Comparison of ENCODE assay signal across 12 cellular contexts in the genomic region with DNA sequence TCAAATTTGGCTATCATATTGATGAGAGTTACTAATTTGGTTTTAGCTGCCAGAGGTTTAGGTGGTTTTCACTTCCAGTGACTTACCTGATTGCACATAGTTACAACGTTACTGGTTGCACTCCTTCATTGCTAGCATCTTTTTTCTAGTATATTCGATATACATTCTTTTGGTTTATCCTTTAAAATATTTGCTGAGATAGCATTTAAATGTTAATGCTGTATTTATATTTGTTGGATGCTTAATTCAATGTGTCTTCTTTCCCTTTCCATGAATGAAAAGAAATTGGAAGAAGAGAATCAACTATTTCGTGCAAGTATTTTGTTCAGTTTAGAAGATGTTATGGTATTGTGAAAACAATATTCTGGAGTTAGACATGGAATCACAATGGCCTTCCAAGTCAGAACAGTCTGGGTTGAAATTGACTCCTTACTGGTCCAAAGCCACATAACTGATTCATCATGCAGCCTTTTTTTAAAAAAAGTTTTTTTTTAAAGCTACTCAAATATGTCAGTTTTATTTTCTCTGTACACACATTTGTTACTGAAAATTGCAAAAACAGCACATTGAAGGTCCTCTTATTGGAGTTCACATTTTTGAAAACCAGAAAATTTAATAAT. TPM values are rescaled to one million over a fixed set of nuclear protein-coding genes. Genes with fewer than 3 reads are reported as not detected.
A peak's percentile ranks its signal among the peaks of the same experiment; 100 is the strongest.
DNase-seq lines count a peak whose midpoint lies in the region; ATAC-seq, FAIRE-seq and TF ChIP-seq lines count a peak whose summit lies in the region.
"Had no signal": no experiment of that assay in that cellular context is flagged by ENCODE, and none has a peak within 500 bp of the region (broad histone marks: within the 10 kb centered on the region; RNA-seq: fewer than 3 reads in every experiment).

No MANE protein-coding gene starts in this region.

- H2AK5ac ChIP-seq in mesendoderm (ENCODE audit: low read length) = no peak overlapping the region

- H2BK5ac ChIP-seq in mesendoderm (ENCODE audit: low read length) = no peak overlapping the region

- H3K4me2 ChIP-seq in HCT116 (ENCODE audit: low read length) (peak overlapping the region; percentile 72), K562 (ENCODE audit: insufficient read depth, low read length) (no peak overlapping the region), mesendoderm (ENCODE audit: low read length) (no peak overlapping the region)

- POLR2A ChIA-PET in HCT116 (lab: Charles Lee) (no interaction called here), K562 (lab: Yijun Ruan, JAX) (no interaction called here)

- H3K23ac ChIP-seq in mesendoderm (ENCODE audit: low read length) = no peak overlapping the region

- no peak for FAIRE-seq in K562 (lab: Jason Lieb, UNC)

- CTCF ChIA-PET in HCT116 (lab: Charles Lee) = no interaction called here
- CTCF ChIA-PET in K562 (lab: Yijun Ruan, JAX; ENCODE audit: low intra/inter-chr PET ratio) = no interaction called here

- in situ Hi-C loops in K562 (cut with MboI) = no loop called here

- H2AFZ ChIP-seq in HCT116 (ENCODE audit: low read depth, low read length, poor library complexity, severe bottlenecking) = no peak overlapping the region
- H2AFZ ChIP-seq in K562 (ENCODE audit: low read depth, low read length) = no peak overlapping the region

- H3K36me3 ChIP-seq in HCT116 (ENCODE audit: control insufficient read depth in 1 of 2, insufficient read depth in 2 of 2, low read length in 2 of 2) (peaks cover 0 to 2% of the 10 kb centered on the region in 2 experiments; a peak in 1 of 4 replicates), K562 (ENCODE audit: control insufficient read depth, insufficient read depth, low read length) (no peaks in the 10 kb centered on the region), mesendoderm (ENCODE audit: control insufficient read depth, insufficient read depth, low read length) (no peaks in the 10 kb centered on the region)
- H3K36me3 ChIP-seq: heart left ventricle had no signal

- H4K5ac ChIP-seq in mesendoderm (ENCODE audit: low read length) = no peak overlapping the region

- TF ChIP-seq POLR2A in HCT116 (IDR thresholded peaks at IDR 0.05; ENCODE audit: borderline replicate concordance, extremely low read depth, insufficient read depth, insufficient read length) (no peak), K562 (conservative IDR thresholded peaks at IDR 0.05) (no peak)

- H3K18ac ChIP-seq in mesendoderm (ENCODE audit: low read length) = no peak overlapping the region

- no TSS peak for BruUV-seq in HCT116 (replicated peaks; lab: Mats Ljungman, UMichigan)
- no TSS peak for BruUV-seq in K562 (replicated peaks; lab: Mats Ljungman, UMichigan)

- 43% methylated on average over 3 of the region's 3 CpGs for WGBS in K562 (ENCODE audit: insufficient coverage, low coverage, missing lambda C conversion rate)
- WGBS in mesendoderm (ENCODE audit: extremely low coverage, insufficient coverage, low lambda C conversion rate) = no CpG with 5 or more reads among the region's 3 CpGs

- DNase-seq in AG08396 (ENCODE audit: low spot score) = peak; percentile 36
- no peak for DNase-seq in HCT116 (ENCODE audit: low read depth, low spot score)
- DNase-seq in K562 (ENCODE audit: extremely low read depth in 1 of 4, low spot score in 3 of 4) = no peak
- DNase-seq in mesendoderm = no peak
- no peak for DNase-seq in NCI-H1105 treated with DMSO at 0.1 percent for 48 hours (lab: John Stamatoyannopoulos, UW)
- no peak for DNase-seq in NCI-H524 (lab: John Stamatoyannopoulos, UW)
- DNase-seq in stimulated activated CD4-positive, alpha-beta T cell treated with anti-CD3 and anti-CD28 coated beads, Interleukin-2, amount 100 ng/mL, for 48 hours = no peak
- no peak for DNase-seq in 8988T
- DNase-seq: heart left ventricle, NCI-H510A, psoas muscle, WERI-Rb-1 had no signal

- no peak for TF ChIP-seq RAD21 in HCT116 (IDR thresholded peaks at IDR 0.05; ENCODE audit: low read depth)
- TF ChIP-seq RAD21 in K562 (CRISPR knock-in tag; conservative IDR thresholded peaks at IDR 0.05 in 1 of 2, IDR thresholded peaks at IDR 0.05 in 1 of 2) = no peak

- peaks cover 80% of the 10 kb centered on the region for H3K79me2 ChIP-seq in HCT116 (ENCODE audit: insufficient read depth, low read length)
- H3K79me2 ChIP-seq in K562 (ENCODE audit: control insufficient read depth, insufficient read depth, low read length) = peaks cover 55% of the 10 kb centered on the region
- H3K79me2 ChIP-seq in mesendoderm (ENCODE audit: control insufficient read depth, insufficient read depth, low read length) = peaks cover 56% of the 10 kb centered on the region

- H3K56ac ChIP-seq in mesendoderm (ENCODE audit: low read length) = peak overlapping the region; percentile 39

- ATAC-seq in HCT116 (no peak), K562 (no peak)
- ATAC-seq: heart left ventricle, psoas muscle had no signal

- TF ChIP-seq CTCF in HCT116 (IDR thresholded peaks at IDR 0.05 in 2 of 3, conservative IDR thresholded peaks at IDR 0.05 in 1 of 3; ENCODE audit: borderline replicate concordance in 1 of 3, insufficient read depth in 1 of 3, low read depth in 2 of 3, low read length in 2 of 3) (no peak), K562 (IDR thresholded peaks at IDR 0.05 in 2 of 3, conservative IDR thresholded peaks at IDR 0.05 in 1 of 3; ENCODE audit: insufficient read depth in 2 of 3, low read depth in 1 of 3, low read length in 3 of 3) (no peak)

- H3K27me3 ChIP-seq in HCT116 (ENCODE audit: insufficient read depth, low read length) (no peaks in the 10 kb centered on the region), K562 (ENCODE audit: control insufficient read depth in 2 of 2, insufficient read depth in 2 of 2, low read length in 2 of 2) (no peaks in the 10 kb centered on the region), mesendoderm (ENCODE audit: insufficient read depth, low read length, poor library complexity) (no peaks in the 10 kb centered on the region)
- H3K27me3 ChIP-seq: heart left ventricle had no signal

- H4K8ac ChIP-seq in mesendoderm (ENCODE audit: low read depth, low read length) = no peak overlapping the region

- H2BK120ac ChIP-seq in mesendoderm (ENCODE audit: low read depth, low read length) = no peak overlapping the region

- no peak overlapping the region for H3K27ac ChIP-seq in HCT116 (ENCODE audit: low read depth, low read length)
- no peak overlapping the region for H3K27ac ChIP-seq in K562 (ENCODE audit: extremely low read depth, low read depth, low read length)
- H3K27ac ChIP-seq in mesendoderm (ENCODE audit: low read depth, low read length) = no peak overlapping the region
- H3K27ac ChIP-seq: psoas muscle, WERI-Rb-1 had no signal

- intact Hi-C loops in HCT116 (cut with micrococcal nuclease) (loop anchor here (10.0 kb wide), 1 partner anchor 144 kb away; the partner anchor contains the start of gene NXNL2), K562 (cut with micrococcal nuclease) (no loop called here)

- H4K20me1 ChIP-seq in HCT116 (ENCODE audit: insufficient read depth) (peaks cover 17% of the 10 kb centered on the region; the same call in 1 of the 2 replicates), K562 (replicated peaks; ENCODE audit: control insufficient read depth, insufficient read depth, low read length) (no peaks in the 10 kb centered on the region)

- H3K4me1 ChIP-seq in HCT116 (ENCODE audit: control insufficient read depth in 1 of 2, insufficient read depth in 2 of 2, low read length in 2 of 2) = peaks cover 12 to 24% of the 10 kb centered on the region in 2 experiments
- peaks cover 3 to 7% of the 10 kb centered on the region in 2 experiments; a peak in 4 of 5 replicates for H3K4me1 ChIP-seq in K562 (replicated peaks in 1 of 2; ENCODE audit: control insufficient read depth in 2 of 2, insufficient read depth in 2 of 2, low read length in 2 of 2)
- H3K4me1 ChIP-seq in mesendoderm (ENCODE audit: control insufficient read depth, low read depth, low read length) = peaks cover 6% of the 10 kb centered on the region
- H3K4me1 ChIP-seq: psoas muscle had no signal

- peaks cover 4% of the 10 kb centered on the region for H3K79me1 ChIP-seq in mesendoderm (ENCODE audit: low read length)

- no peak overlapping the region; a peak in 1 of 4 replicates for H3K4me3 ChIP-seq in HCT116 (replicated peaks in 1 of 2; ENCODE audit: low read depth in 1 of 2, low read length in 2 of 2)
- no peak overlapping the region for H3K4me3 ChIP-seq in K562
- H3K4me3 ChIP-seq in mesendoderm (ENCODE audit: low read length) = no peak overlapping the region

- H3K9ac ChIP-seq in HCT116 (ENCODE audit: low read length) (0 out of 2 replicates have a peak overlapping the region, but pooled peaks have one; percentile 84), K562 (ENCODE audit: insufficient read depth in 1 of 2, low read depth in 2 of 2, low read length in 2 of 2) (no peak overlapping the region), mesendoderm (ENCODE audit: low read length) (peak overlapping the region; percentile 47)

- H3K4ac ChIP-seq in mesendoderm (ENCODE audit: low read depth, low read length) = no peak overlapping the region

- RAD21 ChIA-PET in HCT116 (lab: Charles Lee; ENCODE audit: low non-redundant PET in 1 of 2, low total read pairs in 2 of 2, uncharacterized antibody in 2 of 2, unreplicated experiment in 2 of 2) = no interaction called here

- no peaks in the 10 kb centered on the region for H3K9me1 ChIP-seq in K562 (ENCODE audit: control insufficient read depth, insufficient read depth, low read length)

- no peaks in the 10 kb centered on the region for H3K9me3 ChIP-seq in HCT116 (ENCODE audit: control insufficient read depth in 1 of 2, insufficient read depth in 1 of 2, low read depth in 1 of 2, low read length in 2 of 2)
- no peaks in the 10 kb centered on the region for H3K9me3 ChIP-seq in K562 (replicated peaks; ENCODE audit: control insufficient read depth, insufficient read depth, low read depth, low read length)
- H3K9me3 ChIP-seq: heart left ventricle, psoas muscle had no signal

- no peaks in the 10 kb centered on the region for H3K9me2 ChIP-seq in HCT116 (ENCODE audit: insufficient read depth)

- TF ChIP-seq EP300 in K562 (IDR thresholded peaks at IDR 0.05; ENCODE audit: low read length) = no peak

- no peak overlapping the region for H2BK15ac ChIP-seq in mesendoderm (replicated peaks; ENCODE audit: low read depth)

RNA-seq across cellular contexts. Expression of gene SPIN1, which starts 2.2 kb away (rescaled TPM):
- 74.0 TPM for total RNA-seq in HCT116 (2021; ENCODE audit: unreplicated experiment)
- polyA plus RNA-seq in HCT116 (2012) = 29.5 and 32.8 TPM in 2 replicates
- 9.9 and 28.0 TPM in 2 replicates for total RNA-seq in K562 (2011; cell fraction: chromatin; rRNA removed; ENCODE audit: low replicate concordance)
- 5.8 and 7.4 TPM in 2 replicates for total RNA-seq in K562 (2011; cell fraction: nucleolus; rRNA removed)
- total RNA-seq in K562 (2011; cell fraction: nucleoplasm; rRNA removed) = 15.0 and 18.2 TPM in 2 replicates
- 10.2 and 15.1 TPM in 2 replicates for total RNA-seq in K562 (2014; rRNA removed)
- 19.1 and 22.7 TPM in 2 replicates for total RNA-seq in K562 (2014; rRNA removed; fragmentation: Illumina TruSeq; extraction: Trizol)
- 15.5 and 15.6 TPM in 2 replicates for total RNA-seq in K562 (2015; rRNA removed; fragmentation: Illumina TruSeq; extraction: Trizol)
- total RNA-seq in K562 (2021) = 18.9 and 20.5 TPM in 2 replicates
- 22.9 and 25.7 TPM in 2 replicates for polyA plus RNA-seq in K562 (2011; rRNA removed)
- 7.5 and 19.2 TPM in 2 replicates for polyA plus RNA-seq in K562 (2011; cell fraction: cytosol; rRNA removed)
- polyA plus RNA-seq in K562 (2011; cell fraction: nucleus; rRNA removed) = 11.9 and 19.8 TPM in 2 replicates
- polyA plus RNA-seq in K562 (2012) = 13.9 and 14.5 TPM in 2 replicates
- 22.3 and 25.1 TPM in 2 replicates for polyA plus RNA-seq in K562 (2014; fragmentation: Illumina TruSeq; extraction: Trizol)
- polyA plus RNA-seq in K562 (2014; fragmentation: Nextera tagmentation; extraction: Ambion mirVana) = 1 to 10 TPM; 7.4 to 7.7 TPM
- polyA plus RNA-seq in K562 (2014; rRNA removed) = 14.3 and 17.2 TPM in 2 replicates
- polyA minus RNA-seq in K562 (2011; rRNA and poly(A)+ RNA removed) = 49.7 and 53.6 TPM in 2 replicates
- polyA minus RNA-seq in K562 (2011; cell fraction: cytosol; rRNA and poly(A)+ RNA removed) = 17.0 and 20.8 TPM in 2 replicates
- polyA minus RNA-seq in K562 (2011; cell fraction: nucleus; rRNA and poly(A)+ RNA removed) = 3.6 and 9.9 TPM in 2 replicates
- polyA plus RNA-seq in mesendoderm (2013, experiment 1 of 2) = 64.2 TPM
- 66.0 TPM for polyA plus RNA-seq in mesendoderm (2013, experiment 2 of 2)

Comparison
In these comparisons a context has a peak if more than half of its experiments do, and no peak if none do; other contexts are left out.
1. H3K9ac ChIP-seq: peak in HCT116 (single experiment) and mesendoderm (single experiment); none in K562 (0 of 2).